ENCODE assay signal across 8 cellular contexts in genomic region chr22:36659762-36660509, GRCh38. TPM values are rescaled to one million over a fixed set of nuclear protein-coding genes. Genes with fewer than 3 reads are reported as not detected.
DNase-seq lines count a peak whose midpoint lies in the region; ATAC-seq and TF ChIP-seq lines count a peak whose summit lies in the region.

No MANE protein-coding gene starts in this region.

- H3K4me3 ChIP-seq in fibroblast of mammary gland (ENCODE audit: control insufficient read depth, low read depth, low read length) (no peak overlapping the region), tibial nerve (no peak overlapping the region)

- no peak for TF ChIP-seq EP300 in tibial nerve (IDR thresholded peaks at IDR 0.05)

- H3K27me3 ChIP-seq in tibial nerve = no peaks in the 10 kb centered on the region

- WGBS in tibial nerve, 2 donors = 55 to 56% methylated on average over 17 to 19 of the region's 19 CpGs

- TF ChIP-seq POLR2A in tibial nerve (IDR thresholded peaks at IDR 0.05) = no peak

- peaks cover 0 to 13% (median 2%) of the 10 kb centered on the region in 4 donors for H3K4me1 ChIP-seq in tibial nerve

- TF ChIP-seq CTCF in fibroblast of mammary gland (conservative IDR thresholded peaks at IDR 0.05; ENCODE audit: control insufficient read depth, insufficient read depth, low read depth, low read length) (no peak), tibial nerve (IDR thresholded peaks at IDR 0.05) (no peak)

- peaks cover 0 to 2% (median 0%) of the 10 kb centered on the region in 4 donors for H3K9me3 ChIP-seq in tibial nerve

- DNase-seq in ELR (ENCODE audit: low read depth) (peak; percentile 95), NCI-H1092 (lab: John Stamatoyannopoulos, UW) (peak; percentile 93), fibroblast of mammary gland (ENCODE audit: low read depth) (peak; percentile 87), occipital lobe (lab: John Stamatoyannopoulos, UW) (peak; percentile 92), tibial nerve (ENCODE audit: low spot score in 2 of 2) (peak; percentile 77 to 82), NCI-H1048 (lab: John Stamatoyannopoulos, UW) (no peak)
- peak; percentile 35 for DNase-seq in activated CD4-positive, CD25-positive, alpha-beta regulatory T cell treated with anti-CD3 and anti-CD28 coated beads, Interleukin-2, amount 50 U/mL, for 72 hours

- peak overlapping the region in 1 of 4 donors; percentile 10 for H3K27ac ChIP-seq in tibial nerve

- ATAC-seq in HG03108 (IDR thresholded peaks at IDR 0.05; ENCODE audit: unreplicated experiment) = no peak

- no peaks in the 10 kb centered on the region for H3K36me3 ChIP-seq in tibial nerve

RNA-seq across cellular contexts. Expression of gene CACNG2, which starts 43.6 kb away (rescaled TPM):
- 3.1 TPM for total RNA-seq in occipital lobe
- not detected for total RNA-seq in tibial nerve
